11 cellular contexts compared by ENCODE assay signal in genomic region chr1:207817778-207818751, GRCh38.
DNase-seq lines count a peak whose midpoint lies in the region; ATAC-seq and TF ChIP-seq lines count a peak whose summit lies in the region.
"Had no signal": no experiment of that assay in that cellular context is flagged by ENCODE, and none has a peak within 500 bp of the region (broad histone marks: within the 10 kb centered on the region; RNA-seq: fewer than 3 reads in every experiment).

No MANE protein-coding gene starts in this region.

- no peaks in the 10 kb centered on the region for H3K9me3 Mint-ChIP-seq in GM23338
- H3K9me3 Mint-ChIP-seq: nephron; stimulated activated naive CD8-positive, alpha-beta T cell treated with anti-CD3 and anti-CD28 coated beads, Interleukin-15, Interleukin-2, amounts not matched to agents 100 ng/mL and 50 ng/mL, for 24 hours had no signal

- H3K4me2 ChIP-seq in parathyroid adenoma (ENCODE audit: low read length): no peak overlapping the region
- no peak overlapping the region for H3K4me2 ChIP-seq in GM23338

- no peak overlapping the region for H3K9ac ChIP-seq in parathyroid adenoma

- CTCF ChIA-PET in RWPE1 (lab: Yijun Ruan, JAX): interaction anchor here (0.8 to 1.4 kb wide), 3 partner anchors 11 to 197 kb away, joined by 3 read pairs; no protein-coding TSS in a partner anchor

- no peak overlapping the region for H3K27ac Mint-ChIP-seq in GM23338
- H3K27ac Mint-ChIP-seq: nephron; stimulated activated naive CD8-positive, alpha-beta T cell treated with anti-CD3 and anti-CD28 coated beads, Interleukin-15, Interleukin-2, amounts not matched to agents 100 ng/mL and 50 ng/mL, for 24 hours had no signal

- peak overlapping the region in 1 of 2 donors; percentile 80 for H3K4me3 ChIP-seq in gastroesophageal sphincter
- H3K4me3 ChIP-seq in parathyroid adenoma (ENCODE audit: low read depth, low read length): no peak overlapping the region
- H3K4me3 ChIP-seq in GM23338: no peak overlapping the region

- TF ChIP-seq EP300 in gastroesophageal sphincter (IDR thresholded peaks at IDR 0.05): no peak

- POLR2A ChIA-PET in RWPE1 (lab: Yijun Ruan, JAX; ENCODE audit: low non-redundant PET): no interaction called here

- H3K79me2 ChIP-seq in parathyroid adenoma (peaks cover 74% of the 10 kb centered on the region), GM23338 (replicated peaks; ENCODE audit: insufficient read depth) (no peaks in the 10 kb centered on the region)

- no peak for TF ChIP-seq POLR2A in gastroesophageal sphincter (IDR thresholded peaks at IDR 0.05)

- H3K9me3 ChIP-seq in gastroesophageal sphincter (no peaks in the 10 kb centered on the region), parathyroid adenoma (ENCODE audit: control insufficient read depth, low read length) (no peaks in the 10 kb centered on the region)

- H4K20me1 ChIP-seq in GM23338 (replicated peaks; ENCODE audit: insufficient read depth): no peaks in the 10 kb centered on the region

- no peak overlapping the region for H3K4me3 Mint-ChIP-seq in GM23338
- H3K4me3 Mint-ChIP-seq: nephron; stimulated activated naive CD8-positive, alpha-beta T cell treated with anti-CD3 and anti-CD28 coated beads, Interleukin-15, Interleukin-2, amounts not matched to agents 100 ng/mL and 50 ng/mL, for 24 hours had no signal

- peaks cover 12% of the 10 kb centered on the region for H3K27me3 Mint-ChIP-seq in GM23338 (ENCODE audit: insufficient read depth, low read depth, poor library complexity)
- H3K27me3 Mint-ChIP-seq: stimulated activated naive CD8-positive, alpha-beta T cell treated with anti-CD3 and anti-CD28 coated beads, Interleukin-15, Interleukin-2, amounts not matched to agents 100 ng/mL and 50 ng/mL, for 24 hours had no signal

- H3K9me2 ChIP-seq in GM23338 (ENCODE audit: insufficient read depth): no peaks in the 10 kb centered on the region

- H3K4me1 ChIP-seq in gastroesophageal sphincter: peaks cover 30 to 90% (median 59%) of the 10 kb centered on the region in 3 donors
- peaks cover 40% of the 10 kb centered on the region for H3K4me1 ChIP-seq in parathyroid adenoma
- H3K4me1 ChIP-seq in GM23338 (ENCODE audit: insufficient read depth): no peaks in the 10 kb centered on the region

- no peaks in the 10 kb centered on the region for H3F3A ChIP-seq in GM23338 (replicated peaks; ENCODE audit: low read depth)

- no peaks in the 10 kb centered on the region for H3K27me3 ChIP-seq in gastroesophageal sphincter
- no peaks in the 10 kb centered on the region for H3K27me3 ChIP-seq in parathyroid adenoma (ENCODE audit: control insufficient read depth, insufficient read depth, low read length)
- no peaks in the 10 kb centered on the region for H3K27me3 ChIP-seq in GM23338 (ENCODE audit: insufficient read depth)

- 90 to 94% methylated on average over 2 to 17 of the region's 48 CpGs for WGBS in gastroesophageal sphincter (ENCODE audit: low coverage in 1 of 2), 2 donors

- H3K27ac ChIP-seq in 22Rv1 (0 out of 2 replicates have a peak overlapping the region, but pooled peaks have one; percentile 22), RWPE1 (0 out of 2 replicates have a peak overlapping the region, but pooled peaks have one; percentile 0), gastroesophageal sphincter (peak overlapping the region; percentile 21 to 100 (median 98)), parathyroid adenoma (peak overlapping the region; percentile 11), GM23338 (ENCODE audit: low read depth) (no peak overlapping the region)

- H3K36me3 ChIP-seq in gastroesophageal sphincter: peaks cover 0 to 87% of the 10 kb centered on the region in 2 donors
- H3K36me3 ChIP-seq in parathyroid adenoma (ENCODE audit: control insufficient read depth, insufficient read depth, low read length): no peaks in the 10 kb centered on the region
- H3K36me3 ChIP-seq in GM23338 (ENCODE audit: insufficient read depth): no peaks in the 10 kb centered on the region

- H2AFZ ChIP-seq in parathyroid adenoma: no peak overlapping the region
- H2AFZ ChIP-seq in GM23338: no peak overlapping the region

- TF ChIP-seq CTCF in 22Rv1 (IDR thresholded peaks at IDR 0.05) (no peak), RWPE1 (conservative IDR thresholded peaks at IDR 0.05; ENCODE audit: low read depth) (no peak), gastroesophageal sphincter (IDR thresholded peaks at IDR 0.05) (no peak), parathyroid adenoma (IDR thresholded peaks at IDR 0.05) (no peak), GM23338 (conservative IDR thresholded peaks at IDR 0.05; ENCODE audit: low read depth in 2 of 2) (no peak)

- no peak for ATAC-seq in gastroesophageal sphincter
- no peak for ATAC-seq in GM23338

- no peaks in the 10 kb centered on the region; the same call in 2 of the 3 replicates for H3K36me3 Mint-ChIP-seq in GM23338 (ENCODE audit: low read depth)

- H3K4me1 Mint-ChIP-seq in GM23338: peaks cover 12% of the 10 kb centered on the region

- DNase-seq in RWPE1 (ENCODE audit: low spot score): no peak
- DNase-seq in SKM-1 treated with dmso at 0.1 percent for 144 hours (lab: John Stamatoyannopoulos, UW; ENCODE audit: unreplicated experiment): no peak
- DNase-seq in NCI-H1105 treated with DMSO at 0.1 percent for 48 hours (lab: John Stamatoyannopoulos, UW): no peak
- no peak for DNase-seq in GM23338 (ENCODE audit: low spot score)
- no peak for DNase-seq in GM03348 (ENCODE audit: low spot score)
- DNase-seq: NCI-H187 treated with DMSO at 0.1 percent for 48 hours had no signal

TF ChIP-seq in GM23338, 12 proteins besides CTCF, POLR2A, EP300 and RAD21:
- TF ChIP-seq ZNF331 (CRISPR knock-in tag; IDR thresholded peaks at IDR 0.05; ENCODE audit: low read depth) (no peak), REST (IDR thresholded peaks at IDR 0.05; ENCODE audit: unreplicated experiment) (no peak), ETS1 (IDR thresholded peaks at IDR 0.05) (no peak), ZNF114 (CRISPR knock-in tag; IDR thresholded peaks at IDR 0.05) (no peak), EZH2 (IDR thresholded peaks at IDR 0.05; ENCODE audit: low read depth, unreplicated experiment) (no peak)
